ENCODE assay signal across 23 cellular contexts in genomic region chr15:30962659-30963058, GRCh38. TPM values are rescaled to one million over a fixed set of nuclear protein-coding genes. Genes with fewer than 3 reads are reported as not detected.
DNase-seq lines count a peak whose midpoint lies in the region; ATAC-seq and TF ChIP-seq lines count a peak whose summit lies in the region.
"Had no signal": no experiment of that assay in that cellular context is flagged by ENCODE, and none has a peak within 500 bp of the region (broad histone marks: within the 10 kb centered on the region; RNA-seq: fewer than 3 reads in every experiment).

No MANE protein-coding gene starts in this region.

- no peaks in the 10 kb centered on the region for H3K27me3 ChIP-seq in neural progenitor cell
- H3K27me3 ChIP-seq: BE2C, esophagus squamous epithelium, gastroesophageal sphincter, ovary had no signal

- POLR2A ChIA-PET in activated CD4-positive, alpha-beta T cell treated with anti-CD3 and anti-CD28 coated beads for 36 hours (lab: Charles Lee), result interaction anchor here (1.2 kb wide), 1 partner anchor 20 kb away, joined by 3 read pairs; no protein-coding TSS in a partner anchor
- POLR2A ChIA-PET in HEK293 (lab: Yijun Ruan, JAX), result no interaction called here
- POLR2A ChIA-PET in activated CD8-positive, alpha-beta T cell treated with anti-CD3 and anti-CD28 coated beads, Interleukin-2, amount 10 ng/mL, durations not matched to agents 7 days and 5 days (lab: Charles Lee), result interaction anchor here (0.8 to 1.3 kb wide), 2 partner anchors 11 to 29 kb away, joined by 3 to 4 read pairs; partner anchors contain the start of gene MTMR10

- H2AFZ ChIP-seq in neural progenitor cell (replicated peaks), result no peak overlapping the region
- H2AFZ ChIP-seq: GM23338 had no signal

- no peaks in the 10 kb centered on the region for H3F3A ChIP-seq in neural progenitor cell (ENCODE audit: low read depth)

- no peak overlapping the region for H3K4me2 ChIP-seq in neural progenitor cell
- H3K4me2 ChIP-seq: A549, GM23338 had no signal

- no peaks in the 10 kb centered on the region for H4K20me1 ChIP-seq in neural progenitor cell (ENCODE audit: low read depth)

- H3K4me1 Mint-ChIP-seq in activated CD4-positive, alpha-beta T cell treated with anti-CD3 and anti-CD28 coated beads for 36 hours, result peaks cover 11% of the 10 kb centered on the region
- peaks cover 17% of the 10 kb centered on the region for H3K4me1 Mint-ChIP-seq in activated CD8-positive, alpha-beta T cell treated with anti-CD3 and anti-CD28 coated beads, Interleukin-2, amount 10 ng/mL, durations not matched to agents 7 days and 5 days (ENCODE audit: low read depth)
- no peaks in the 10 kb centered on the region for H3K4me1 Mint-ChIP-seq in neural progenitor cell
- H3K4me1 Mint-ChIP-seq: endodermal cell had no signal

- peaks cover 19% of the 10 kb centered on the region for H3K36me3 Mint-ChIP-seq in activated CD4-positive, alpha-beta T cell treated with anti-CD3 and anti-CD28 coated beads for 36 hours (ENCODE audit: low read depth)
- peaks cover 50% of the 10 kb centered on the region for H3K36me3 Mint-ChIP-seq in activated CD8-positive, alpha-beta T cell treated with anti-CD3 and anti-CD28 coated beads, Interleukin-2, amount 10 ng/mL, durations not matched to agents 7 days and 5 days (ENCODE audit: low read depth)
- peaks cover 16% of the 10 kb centered on the region for H3K36me3 Mint-ChIP-seq in neural progenitor cell

- no peak for TF ChIP-seq CTCF in HEK293 (tag by site-specific recombination; IDR thresholded peaks at IDR 0.05)
- TF ChIP-seq CTCF in neural progenitor cell (IDR thresholded peaks at IDR 0.05), result no peak

- CTCF ChIA-PET in activated CD4-positive, alpha-beta T cell treated with anti-CD3 and anti-CD28 coated beads for 36 hours (lab: Charles Lee), result interaction anchor here (1.0 to 1.4 kb wide), 4 partner anchors 11 to 167 kb away, joined by 3 read pairs; no protein-coding TSS in a partner anchor
- CTCF ChIA-PET in HEK293 (lab: Yijun Ruan, JAX), result no interaction called here
- CTCF ChIA-PET in activated CD8-positive, alpha-beta T cell treated with anti-CD3 and anti-CD28 coated beads, Interleukin-2, amount 10 ng/mL, durations not matched to agents 7 days and 5 days (lab: Charles Lee), result interaction anchor here (1.0 kb wide), 1 partner anchor 11 kb away, joined by 4 read pairs; no protein-coding TSS in a partner anchor

- H3K36me3 ChIP-seq in HEK293 (ENCODE audit: control insufficient read depth in 2 of 2, insufficient read depth in 1 of 2, low read length in 2 of 2) (peaks cover 0 to 24% of the 10 kb centered on the region in 2 experiments; a peak in 2 of 3 replicates), neural progenitor cell (no peaks in the 10 kb centered on the region)
- H3K36me3 ChIP-seq: BE2C, ovary had no signal

- H3K27ac ChIP-seq in HEK293 (ENCODE audit: extremely low read depth, low read depth, low read length), result no peak overlapping the region
- no peak overlapping the region for H3K27ac ChIP-seq in neural progenitor cell
- H3K27ac ChIP-seq: A549, esophagus squamous epithelium, gastroesophageal sphincter, ovary, SK-N-MC had no signal

- H3K79me2 ChIP-seq in neural progenitor cell (ENCODE audit: low read depth), result no peaks in the 10 kb centered on the region

- intact Hi-C loops in activated CD4-positive, alpha-beta T cell treated with anti-CD3 and anti-CD28 coated beads for 36 hours (cut with DNase I, micrococcal nuclease), result no loop called here

- no peaks in the 10 kb centered on the region for H3K9me3 ChIP-seq in HEK293 (ENCODE audit: control insufficient read depth, insufficient read depth, low read depth, low read length)
- H3K9me3 ChIP-seq in neural progenitor cell (ENCODE audit: low read depth), result no peaks in the 10 kb centered on the region
- H3K9me3 ChIP-seq: A549, BE2C, esophagus squamous epithelium, gastroesophageal sphincter, ovary had no signal

- no peak for ATAC-seq in activated CD4-positive, alpha-beta T cell treated with anti-CD3 and anti-CD28 coated beads for 36 hours
- ATAC-seq in activated CD8-positive, alpha-beta T cell treated with anti-CD3 and anti-CD28 coated beads, Interleukin-2, amount 10 ng/mL, durations not matched to agents 7 days and 5 days, result no peak
- ATAC-seq: A549; activated CD4-positive, CD25-positive, alpha-beta regulatory T cell treated with anti-CD3 and anti-CD28 coated beads, Interleukin-2, amount 50 U/mL, for 24 hours; gastroesophageal sphincter; GM23338; HepG2; right cardiac atrium had no signal

- DNase-seq in activated CD4-positive, alpha-beta T cell treated with anti-CD3 and anti-CD28 coated beads for 36 hours, result no peak
- DNase-seq in activated CD4-positive, alpha-beta T cell treated with anti-CD3 and anti-CD28 coated beads, Interleukin-2, amount 50 U/mL, for 48 hours, result no peak
- DNase-seq in activated CD8-positive, alpha-beta T cell treated with anti-CD3 and anti-CD28 coated beads, Interleukin-2, amount 10 ng/mL, durations not matched to agents 7 days and 5 days, result no peak
- DNase-seq in neural progenitor cell (ENCODE audit: low spot score) (no peak), DMS53 treated with DMSO at 0.1 percent for 48 hours (lab: John Stamatoyannopoulos, UW; ENCODE audit: unreplicated experiment) (no peak), SKM-1 (lab: John Stamatoyannopoulos, UW; ENCODE audit: unreplicated experiment) (no peak), NCI-H510A (lab: John Stamatoyannopoulos, UW) (no peak)
- DNase-seq: BE2C, endodermal cell, esophagus squamous epithelium, islet precursor cell, NCI-H526 treated with DMSO at 0.1 percent for 48 hours, ovary, right cardiac atrium, T1000 had no signal

- no peaks in the 10 kb centered on the region for H3K4me1 ChIP-seq in HEK293 (ENCODE audit: control insufficient read depth, insufficient read depth, low read length)
- no peaks in the 10 kb centered on the region for H3K4me1 ChIP-seq in neural progenitor cell
- H3K4me1 ChIP-seq: A549, BE2C, gastroesophageal sphincter had no signal

- H3K9ac ChIP-seq in neural progenitor cell, result no peak overlapping the region

- H3K9me3 Mint-ChIP-seq in activated CD4-positive, alpha-beta T cell treated with anti-CD3 and anti-CD28 coated beads for 36 hours (ENCODE audit: low read depth), result no peaks in the 10 kb centered on the region
- H3K9me3 Mint-ChIP-seq in activated CD8-positive, alpha-beta T cell treated with anti-CD3 and anti-CD28 coated beads, Interleukin-2, amount 10 ng/mL, durations not matched to agents 7 days and 5 days (ENCODE audit: insufficient read depth), result no peaks in the 10 kb centered on the region
- H3K9me3 Mint-ChIP-seq in neural progenitor cell, result no peaks in the 10 kb centered on the region
- H3K9me3 Mint-ChIP-seq: activated T-helper 1 cell treated with anti-CD3 and anti-CD28 coated beads, Interleukin-12 subunit alpha, Interleukin-12 subunit beta, Interleukin-2, Interleukin-4 antibody, amounts not matched to agents 30 ng/mL and 10 ng/mL and 1 ng/mL, durations not matched to agents 14 hours and 24 hours and 36 hours; endodermal cell; GM23338 had no signal

- no peak overlapping the region for H3K4me3 ChIP-seq in HEK293 (ENCODE audit: low read depth, low read length)
- H3K4me3 ChIP-seq in neural progenitor cell, result no peak overlapping the region
- H3K4me3 ChIP-seq: A549, esophagus squamous epithelium, gastroesophageal sphincter, GM23338, ovary, SK-N-MC had no signal

- H3K27ac Mint-ChIP-seq in activated CD4-positive, alpha-beta T cell treated with anti-CD3 and anti-CD28 coated beads for 36 hours, result peak overlapping the region; percentile 3
- H3K27ac Mint-ChIP-seq in activated CD8-positive, alpha-beta T cell treated with anti-CD3 and anti-CD28 coated beads, Interleukin-2, amount 10 ng/mL, durations not matched to agents 7 days and 5 days, result peak overlapping the region; percentile 36
- H3K27ac Mint-ChIP-seq in neural progenitor cell, result peak overlapping the region; percentile 22
- H3K27ac Mint-ChIP-seq: activated T-helper 1 cell treated with anti-CD3 and anti-CD28 coated beads, Interleukin-12 subunit alpha, Interleukin-12 subunit beta, Interleukin-2, Interleukin-4 antibody, amounts not matched to agents 30 ng/mL and 10 ng/mL and 1 ng/mL, durations not matched to agents 14 hours and 24 hours and 36 hours; endodermal cell; GM23338 had no signal

- no peak overlapping the region for H3K4me3 Mint-ChIP-seq in activated CD4-positive, alpha-beta T cell treated with anti-CD3 and anti-CD28 coated beads for 36 hours
- H3K4me3 Mint-ChIP-seq in activated CD8-positive, alpha-beta T cell treated with anti-CD3 and anti-CD28 coated beads, Interleukin-2, amount 10 ng/mL, durations not matched to agents 7 days and 5 days, result no peak overlapping the region
- H3K4me3 Mint-ChIP-seq in neural progenitor cell, result no peak overlapping the region
- H3K4me3 Mint-ChIP-seq: activated T-helper 1 cell treated with anti-CD3 and anti-CD28 coated beads, Interleukin-12 subunit alpha, Interleukin-12 subunit beta, Interleukin-2, Interleukin-4 antibody, amounts not matched to agents 30 ng/mL and 10 ng/mL and 1 ng/mL, durations not matched to agents 14 hours and 24 hours and 36 hours; endodermal cell; GM23338 had no signal

- H3K27me3 Mint-ChIP-seq in activated CD4-positive, alpha-beta T cell treated with anti-CD3 and anti-CD28 coated beads for 36 hours, result no peaks in the 10 kb centered on the region
- no peaks in the 10 kb centered on the region for H3K27me3 Mint-ChIP-seq in activated CD8-positive, alpha-beta T cell treated with anti-CD3 and anti-CD28 coated beads, Interleukin-2, amount 10 ng/mL, durations not matched to agents 7 days and 5 days (ENCODE audit: low read depth)
- H3K27me3 Mint-ChIP-seq in neural progenitor cell (ENCODE audit: insufficient read depth, low read depth), result no peaks in the 10 kb centered on the region

RNA-seq across cellular contexts. Expression of gene MTMR10, which starts 28.8 kb away (rescaled TPM):
- total RNA-seq in activated CD4-positive, alpha-beta T cell treated with anti-CD3 and anti-CD28 coated beads for 36 hours, result 10 to 100 TPM; 10.1 to 17.6 TPM
- total RNA-seq in activated CD8-positive, alpha-beta T cell treated with anti-CD3 and anti-CD28 coated beads, Interleukin-2, amount 10 ng/mL, durations not matched to agents 7 days and 5 days, result 10 to 100 TPM; 21.9 to 22.3 TPM
- total RNA-seq in neural progenitor cell (ENCODE audit: low replicate concordance), result 8.8 and 18.7 TPM in 2 replicates

RNA-seq across cellular contexts. Expression of gene FAN1, which starts 58.9 kb away (rescaled TPM):
- total RNA-seq in activated CD4-positive, alpha-beta T cell treated with anti-CD3 and anti-CD28 coated beads for 36 hours, result 10 to 100 TPM; 11.6 to 15.4 TPM
- 10 to 100 TPM; 11.5 TPM for total RNA-seq in activated CD8-positive, alpha-beta T cell treated with anti-CD3 and anti-CD28 coated beads, Interleukin-2, amount 10 ng/mL, durations not matched to agents 7 days and 5 days
- 32.0 and 35.3 TPM in 2 replicates for total RNA-seq in neural progenitor cell (ENCODE audit: low replicate concordance)
